2 cellular contexts compared by ENCODE assay signal in genomic region chr1:86971778-86972177, GRCh38.
TF ChIP-seq lines count a peak whose summit lies in the region.

No MANE protein-coding gene starts in this region.

TF ChIP-seq in A549, 52 proteins besides CTCF, POLR2A, EP300 and RAD21:
- no peak for TF ChIP-seq NPAS2 (CRISPR knock-in tag; IDR thresholded peaks at IDR 0.05; ENCODE audit: borderline replicate concordance)

TF ChIP-seq in K562, 482 proteins besides CTCF, POLR2A, EP300 and RAD21:
- no peak for TF ChIP-seq NUFIP1 (IDR thresholded peaks at IDR 0.05; ENCODE audit: partially characterized antibody)
- TF ChIP-seq ZNF79 (CRISPR knock-in tag; IDR thresholded peaks at IDR 0.05; ENCODE audit: low read depth) = no peak
- TF ChIP-seq ETS1 (conservative IDR thresholded peaks at IDR 0.05; ENCODE audit: control insufficient read depth, low read depth, low read length) = no peak
- no peak for TF ChIP-seq ZNF592 (IDR thresholded peaks at IDR 0.05)
- no peak for TF ChIP-seq ZNF778 (CRISPR knock-in tag; IDR thresholded peaks at IDR 0.05)
- no peak for TF ChIP-seq CHAMP1 (IDR thresholded peaks at IDR 0.05)
- TF ChIP-seq TAF1 (IDR thresholded peaks at IDR 0.05; ENCODE audit: control insufficient read depth, extremely low read depth, insufficient read depth, low read length, severe bottlenecking) = no peak
- TF ChIP-seq MAFG (tag; conservative IDR thresholded peaks at IDR 0.05) = no peak
- no peak for TF ChIP-seq NBN (IDR thresholded peaks at IDR 0.05; ENCODE audit: low read depth)
- TF ChIP-seq PRDM10 (IDR thresholded peaks at IDR 0.05; ENCODE audit: partially characterized antibody) = no peak
- TF ChIP-seq E2F3 (CRISPR knock-in tag; IDR thresholded peaks at IDR 0.05) = no peak
- TF ChIP-seq E2F5 (CRISPR knock-in tag; IDR thresholded peaks at IDR 0.05) = no peak
- no peak for TF ChIP-seq ZNF274 (IDR thresholded peaks at IDR 0.05; ENCODE audit: borderline replicate concordance, low read depth, low read length)
- TF ChIP-seq GTF3C2 (IDR thresholded peaks at IDR 0.05; ENCODE audit: borderline replicate concordance, extremely low read depth, insufficient read length) = no peak
- TF ChIP-seq ZNF512 (tag; IDR thresholded peaks at IDR 0.05) = no peak
- no peak for TF ChIP-seq BDP1 (IDR thresholded peaks at IDR 0.05; ENCODE audit: insufficient read depth, insufficient read length)
- TF ChIP-seq MBD1 (CRISPR knock-in tag; IDR thresholded peaks at IDR 0.05) = no peak
- TF ChIP-seq BCOR (IDR thresholded peaks at IDR 0.05) = no peak
- TF ChIP-seq BRF1 (IDR thresholded peaks at IDR 0.05; ENCODE audit: borderline replicate concordance, extremely low read depth, insufficient read length) = no peak
